ENCODE assay signal across 8 cellular contexts in genomic region chr2:234981197-234982095, GRCh38. TPM values are rescaled to one million over a fixed set of nuclear protein-coding genes. Genes with fewer than 3 reads are reported as not detected.
DNase-seq lines count a peak whose midpoint lies in the region; ATAC-seq, FAIRE-seq and TF ChIP-seq lines count a peak whose summit lies in the region.

No MANE protein-coding gene starts in this region.

- no peaks in the 10 kb centered on the region for H3K9me1 ChIP-seq in endothelial cell of umbilical vein (replicated peaks; ENCODE audit: control insufficient read depth, extremely low read depth, insufficient read depth, low read length)

- dilution Hi-C loops in endothelial cell of umbilical vein (cut with MboI; ENCODE audit: extremely low pct_ligation_motif_present, low sequenced_read_pairs): no loop called here

- H2AFZ ChIP-seq in endothelial cell of umbilical vein (ENCODE audit: low read depth, low read length): no peak overlapping the region

- TF ChIP-seq CTCF in AG09319 (IDR thresholded peaks at IDR 0.05; ENCODE audit: low read depth, low read length): peak; percentile 44
- peak in 1 of 2 donors; percentile 4 for TF ChIP-seq CTCF in endothelial cell of umbilical vein (IDR thresholded peaks at IDR 0.05; ENCODE audit: extremely low read depth in 1 of 2, insufficient read depth in 1 of 2, low read depth in 1 of 2, low read length in 2 of 2)

- H3K9me3 ChIP-seq in endothelial cell of umbilical vein (replicated peaks; ENCODE audit: control insufficient read depth, insufficient read depth, low read length) (no peaks in the 10 kb centered on the region), mucosa of rectum (ENCODE audit: control insufficient read depth in 2 of 2, low read length in 2 of 2) (no peaks in the 10 kb centered on the region)

- H4K20me1 ChIP-seq in endothelial cell of umbilical vein (replicated peaks; ENCODE audit: control insufficient read depth, extremely low read depth, insufficient read depth, low read length): no peaks in the 10 kb centered on the region

- H3K4me1 ChIP-seq in endothelial cell of umbilical vein (ENCODE audit: control insufficient read depth, extremely low read depth, insufficient read depth, low read length) (peaks cover 76% of the 10 kb centered on the region), mucosa of rectum (ENCODE audit: control insufficient read depth in 2 of 2, insufficient read depth in 2 of 2, low read length in 2 of 2) (peaks cover 43 to 60% of the 10 kb centered on the region in 2 donors)

- peaks cover 77% of the 10 kb centered on the region for H3K79me2 ChIP-seq in endothelial cell of umbilical vein (ENCODE audit: control insufficient read depth, insufficient read depth, low read length)

- BruUV-seq in endothelial cell of umbilical vein (replicated peaks; lab: Mats Ljungman, UMichigan): TSS peak; percentile 44

- DNase-seq in AG09319 (ENCODE audit: extremely low read depth, low read depth): peak; percentile 98
- peak; percentile 50 for DNase-seq in NCI-H2029 treated with DMSO at 0.1 percent for 48 hours (lab: John Stamatoyannopoulos, UW)
- peak; percentile 99 for DNase-seq in endothelial cell of umbilical vein (ENCODE audit: low read depth, low spot score)
- no peak for DNase-seq in inferior parietal cortex (ENCODE audit: extremely low spot score)

- FAIRE-seq in endothelial cell of umbilical vein (lab: Jason Lieb, UNC): peak; percentile 99

- peaks cover 0 to 7% of the 10 kb centered on the region in 2 experiments for H3K36me3 ChIP-seq in endothelial cell of umbilical vein (ENCODE audit: control insufficient read depth in 2 of 2, extremely low read depth in 1 of 2, insufficient read depth in 2 of 2, low read length in 2 of 2)
- no peaks in the 10 kb centered on the region for H3K36me3 ChIP-seq in mucosa of rectum (ENCODE audit: control insufficient read depth in 2 of 2, insufficient read depth in 2 of 2, low read length in 2 of 2)

- intact Hi-C loops in endothelial cell of umbilical vein (cut with micrococcal nuclease): loop anchor here (1.0 kb wide), 14 partner anchors 8 to 735 kb away; no protein-coding TSS in a partner anchor

- H3K4me3 ChIP-seq in endothelial cell of umbilical vein (replicated peaks in 1 of 3; ENCODE audit: insufficient read depth in 1 of 3, low read depth in 1 of 3, low read length in 3 of 3) (peak overlapping the region in 2 of 3 experiments; percentile 37 to 53), mucosa of rectum (ENCODE audit: low read length in 2 of 2) (peak overlapping the region; percentile 25 to 53)

- CTCF ChIA-PET in endothelial cell of umbilical vein (lab: Charles Lee): interaction anchor here (0.6 to 2.4 kb wide), 18 partner anchors 10 to 436 kb away, joined by 3 to 23 read pairs (median 4); no protein-coding TSS in a partner anchor

- TF ChIP-seq POLR2A in endothelial cell of umbilical vein (IDR thresholded peaks at IDR 0.05; ENCODE audit: low read depth, low read length): peak; percentile 46

- H3K27me3 ChIP-seq in endothelial cell of umbilical vein (ENCODE audit: control insufficient read depth in 2 of 2, insufficient read depth in 2 of 2, low read length in 2 of 2) (no peaks in the 10 kb centered on the region), mucosa of rectum (ENCODE audit: control insufficient read depth in 2 of 2, insufficient read depth in 2 of 2, low read length in 2 of 2) (no peaks in the 10 kb centered on the region)

- POLR2A ChIA-PET in endothelial cell of umbilical vein (lab: Charles Lee): interaction anchor here (1.0 to 2.6 kb wide), 4 partner anchors 10 to 290 kb away, joined by 3 to 21 read pairs (median 8); no protein-coding TSS in a partner anchor

- ATAC-seq in GM19328 (IDR thresholded peaks at IDR 0.05; ENCODE audit: unreplicated experiment) (no peak), GM21360 (IDR thresholded peaks at IDR 0.05; ENCODE audit: unreplicated experiment) (no peak), GM21723 (IDR thresholded peaks at IDR 0.05; ENCODE audit: unreplicated experiment) (no peak)

- H3K27ac ChIP-seq in endothelial cell of umbilical vein (ENCODE audit: insufficient read depth, low read depth, low read length) (peak overlapping the region; percentile 97), mucosa of rectum (ENCODE audit: low read depth in 2 of 2, low read length in 2 of 2) (peak overlapping the region; percentile 57 to 75)

- peak overlapping the region; percentile 71 for H3K4me2 ChIP-seq in endothelial cell of umbilical vein (ENCODE audit: insufficient read depth, low read length)

- peak overlapping the region; percentile 97 for H3K9ac ChIP-seq in endothelial cell of umbilical vein (replicated peaks; ENCODE audit: extremely low read depth, insufficient read depth, low read length)
- H3K9ac ChIP-seq in mucosa of rectum (ENCODE audit: low read depth in 1 of 2, low read length in 2 of 2): no peak overlapping the region

TF ChIP-seq in endothelial cell of umbilical vein, 7 proteins besides CTCF, POLR2A, EP300 and RAD21:
- no peak for TF ChIP-seq MAX (IDR thresholded peaks at IDR 0.05; ENCODE audit: insufficient read depth, insufficient read length)
- peak; percentile 71 for TF ChIP-seq JUN (IDR thresholded peaks at IDR 0.05; ENCODE audit: borderline replicate concordance, insufficient read depth, insufficient read length, low read depth)
- TF ChIP-seq POLR2AphosphoS5 (IDR thresholded peaks at IDR 0.05; ENCODE audit: insufficient read depth, low read depth, low read length): peak; percentile 85
- TF ChIP-seq FOS (IDR thresholded peaks at IDR 0.05; ENCODE audit: borderline replicate concordance, insufficient read depth, low read length): peak; percentile 98
- peak; percentile 76 for TF ChIP-seq GATA2 (IDR thresholded peaks at IDR 0.05; ENCODE audit: insufficient read depth, insufficient read length, low read depth, low read length)
TF ChIP-seq in endothelial cell of umbilical vein: peak in this region for 4.

RNA-seq across cellular contexts. Expression of gene SH3BP4, which starts 29.6 kb away (rescaled TPM):
- 100.0 and 105 TPM in 2 replicates for total RNA-seq in endothelial cell of umbilical vein
- 69.3 and 85.2 TPM in 2 replicates for polyA plus RNA-seq in endothelial cell of umbilical vein
- 69.0 and 71.6 TPM in 2 replicates for polyA plus RNA-seq in endothelial cell of umbilical vein (2011; cell fraction: cytosol; rRNA removed)
- 86.3 and 102 TPM in 2 replicates for polyA plus RNA-seq in endothelial cell of umbilical vein (2011; cell fraction: nucleus; rRNA removed)
- 59.1 and 63.6 TPM in 2 replicates for polyA plus RNA-seq in endothelial cell of umbilical vein (2012)
- 178 and 188 TPM in 2 replicates for polyA minus RNA-seq in endothelial cell of umbilical vein
- 15.5 TPM for polyA minus RNA-seq in endothelial cell of umbilical vein (2011; cell fraction: cytosol; rRNA and poly(A)+ RNA removed)
- polyA minus RNA-seq in endothelial cell of umbilical vein (2011; cell fraction: nucleus; rRNA and poly(A)+ RNA removed): 110 and 132 TPM in 2 replicates
